17 cellular contexts compared by ENCODE assay signal in the genomic region with DNA sequence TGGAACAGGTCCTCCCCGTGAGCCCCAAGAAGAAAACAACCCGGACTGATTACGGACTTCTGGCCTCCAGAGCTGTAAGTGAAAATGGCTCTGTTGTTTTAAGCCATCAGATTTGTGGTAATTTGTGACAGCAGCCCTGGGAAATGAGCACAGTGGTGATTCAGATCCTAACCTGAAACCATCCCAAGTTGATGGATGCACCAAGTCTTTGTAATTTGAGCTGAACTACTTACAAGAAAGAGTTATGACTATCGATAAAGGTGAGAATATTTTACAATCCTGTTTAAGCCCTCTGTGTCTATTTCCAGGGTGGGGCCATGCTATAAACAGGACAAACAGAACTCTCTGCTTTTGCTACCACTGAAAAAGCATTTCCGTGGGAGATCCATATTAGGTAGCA. TPM values are rescaled to one million over a fixed set of nuclear protein-coding genes. Genes with fewer than 3 reads are reported as not detected.
DNase-seq lines count a peak whose midpoint lies in the region; ATAC-seq and TF ChIP-seq lines count a peak whose summit lies in the region.
"Had no signal": no experiment of that assay in that cellular context is flagged by ENCODE, and none has a peak within 500 bp of the region (broad histone marks: within the 10 kb centered on the region; RNA-seq: fewer than 3 reads in every experiment).

No MANE protein-coding gene starts in this region.

- no peaks in the 10 kb centered on the region for H3K9me2 ChIP-seq in HCT116 (ENCODE audit: insufficient read depth)

- no peak for TF ChIP-seq POLR2A in HCT116 (IDR thresholded peaks at IDR 0.05; ENCODE audit: borderline replicate concordance, extremely low read depth, insufficient read depth, insufficient read length)

- H3K79me2 ChIP-seq in HCT116 (ENCODE audit: insufficient read depth, low read length) = no peaks in the 10 kb centered on the region

- intact Hi-C loops in HCT116 (cut with micrococcal nuclease) (no loop called here), mucosa of descending colon (cut with DNase I, micrococcal nuclease) (no loop called here)

- BruUV-seq in HCT116 (replicated peaks; lab: Mats Ljungman, UMichigan) = no TSS peak

- ATAC-seq in HCT116 = no peak
- peak; percentile 5 for ATAC-seq in esophagus mucosa
- peak; percentile 35 for ATAC-seq in mucosa of descending colon
- ATAC-seq: A549, Right ventricle myocardium inferior had no signal

- no peak overlapping the region for H2AFZ ChIP-seq in HCT116 (ENCODE audit: low read depth, low read length, poor library complexity, severe bottlenecking)

- no peak for TF ChIP-seq RAD21 in HCT116 (IDR thresholded peaks at IDR 0.05; ENCODE audit: low read depth)

- DNase-seq in HCT116 (ENCODE audit: low read depth, low spot score) (no peak), amniotic epithelial cell (ENCODE audit: low read depth) (peak; percentile 7), mucosa of descending colon (peak in 1 of 3 donors; percentile 36), pons (ENCODE audit: low spot score) (no peak), occipital lobe (lab: John Stamatoyannopoulos, UW) (no peak), HUDEP-2 (lab: John Stamatoyannopoulos, UW; ENCODE audit: unreplicated experiment in 76 of 76) (no peak)
- DNase-seq in activated CD4-positive, alpha-beta T cell treated with anti-CD3 and anti-CD28 coated beads for 1 hour = no peak
- DNase-seq: DMS 273 treated with DMSO at 0.1 percent for 48 hours, GF-D8, MG63, NCI-H1092, NCI-H2081 treated with DMSO at 0.1 percent for 48 hours, NCI-H510A treated with DMSO at 0.1 percent for 48 hours had no signal

- H3K9me3 ChIP-seq in HCT116 (ENCODE audit: control insufficient read depth in 1 of 2, insufficient read depth in 1 of 2, low read depth in 1 of 2, low read length in 2 of 2) = no peaks in the 10 kb centered on the region
- no peaks in the 10 kb centered on the region for H3K9me3 ChIP-seq in mucosa of descending colon
- H3K9me3 ChIP-seq: A549, MG63 had no signal

- no peak overlapping the region for H3K27ac ChIP-seq in HCT116 (ENCODE audit: low read depth, low read length)
- H3K27ac ChIP-seq: C4-2B had no signal

- H3K4me3 ChIP-seq in HCT116 (replicated peaks in 1 of 2; ENCODE audit: low read depth in 1 of 2, low read length in 2 of 2) (no peak overlapping the region), mucosa of descending colon (no peak overlapping the region)
- H3K4me3 ChIP-seq: A549, MG63 had no signal

- CTCF ChIA-PET in HCT116 (lab: Charles Lee) = no interaction called here

- H3K36me3 ChIP-seq in HCT116 (ENCODE audit: control insufficient read depth in 1 of 2, insufficient read depth in 2 of 2, low read length in 2 of 2) (no peaks in the 10 kb centered on the region), mucosa of descending colon (ENCODE audit: low read depth) (no peaks in the 10 kb centered on the region)
- H3K36me3 ChIP-seq: MG63 had no signal

- H3K4me1 ChIP-seq in HCT116 (ENCODE audit: control insufficient read depth in 1 of 2, insufficient read depth in 2 of 2, low read length in 2 of 2) (peaks cover 4 to 34% of the 10 kb centered on the region in 2 experiments; a peak in 3 of 4 replicates), mucosa of descending colon (ENCODE audit: low read depth) (peaks cover 29% of the 10 kb centered on the region)

- RAD21 ChIA-PET in HCT116 (lab: Charles Lee; ENCODE audit: low non-redundant PET in 1 of 2, low total read pairs in 2 of 2, uncharacterized antibody in 2 of 2, unreplicated experiment in 2 of 2) = no interaction called here

- no peaks in the 10 kb centered on the region for H4K20me1 ChIP-seq in HCT116 (ENCODE audit: insufficient read depth)

- POLR2A ChIA-PET in HCT116 (lab: Charles Lee) = no interaction called here

- H3K27me3 ChIP-seq in HCT116 (ENCODE audit: insufficient read depth, low read length) = no peaks in the 10 kb centered on the region; the same call in 1 of the 2 replicates
- H3K27me3 ChIP-seq: MG63 had no signal

- no peak overlapping the region for H3K9ac ChIP-seq in HCT116 (ENCODE audit: low read length)

- H3K4me2 ChIP-seq in HCT116 (ENCODE audit: low read length) = 0 out of 2 replicates have a peak overlapping the region, but pooled peaks have one; percentile 5
- H3K4me2 ChIP-seq: A549 had no signal

- TF ChIP-seq CTCF in HCT116 (IDR thresholded peaks at IDR 0.05 in 2 of 3, conservative IDR thresholded peaks at IDR 0.05 in 1 of 3; ENCODE audit: borderline replicate concordance in 1 of 3, insufficient read depth in 1 of 3, low read depth in 2 of 3, low read length in 2 of 3) (no peak), mucosa of descending colon (IDR thresholded peaks at IDR 0.05) (no peak)

TF ChIP-seq in HCT116, 20 proteins besides CTCF, POLR2A, EP300 and RAD21:
- no peak for TF ChIP-seq YY1 (IDR thresholded peaks at IDR 0.05; ENCODE audit: extremely low read depth, insufficient replicate concordance, low read depth, low read length)
- TF ChIP-seq ZFX (IDR thresholded peaks at IDR 0.05) = no peak
- TF ChIP-seq, protein P1, sequence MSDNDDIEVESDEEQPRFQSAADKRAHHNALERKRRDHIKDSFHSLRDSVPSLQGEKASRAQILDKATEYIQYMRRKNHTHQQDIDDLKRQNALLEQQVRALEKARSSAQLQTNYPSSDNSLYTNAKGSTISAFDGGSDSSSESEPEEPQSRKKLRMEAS (IDR thresholded peaks at IDR 0.05) = no peak
- TF ChIP-seq JUND (IDR thresholded peaks at IDR 0.05) = no peak
- TF ChIP-seq CBX3 (IDR thresholded peaks at IDR 0.05; ENCODE audit: low read depth) = no peak
- TF ChIP-seq SP1 (IDR thresholded peaks at IDR 0.05; ENCODE audit: low read depth) = no peak
- TF ChIP-seq EZH2 (IDR thresholded peaks at IDR 0.05) = no peak
- TF ChIP-seq EGR1 (IDR thresholded peaks at IDR 0.05; ENCODE audit: low read depth) = no peak
- TF ChIP-seq ZNF274 (IDR thresholded peaks at IDR 0.05; ENCODE audit: low read depth, low read length) = no peak

RNA-seq across cellular contexts. Expression of a gene that starts 19.1 kb away (rescaled TPM):
- total RNA-seq in HCT116 (2021; ENCODE audit: unreplicated experiment) (1.5 TPM), esophagus mucosa (42.3 TPM), mucosa of descending colon (100 to 1,000 TPM in 1 of 3 donors, 10 to 100 TPM in 2; 73.1 to 127 (median 73.9) TPM), occipital lobe (20.0 TPM)
- 0.37 and 0.53 TPM in 2 replicates for polyA plus RNA-seq in HCT116 (2012)
